26 cellular contexts compared by ENCODE assay signal in the genomic region with DNA sequence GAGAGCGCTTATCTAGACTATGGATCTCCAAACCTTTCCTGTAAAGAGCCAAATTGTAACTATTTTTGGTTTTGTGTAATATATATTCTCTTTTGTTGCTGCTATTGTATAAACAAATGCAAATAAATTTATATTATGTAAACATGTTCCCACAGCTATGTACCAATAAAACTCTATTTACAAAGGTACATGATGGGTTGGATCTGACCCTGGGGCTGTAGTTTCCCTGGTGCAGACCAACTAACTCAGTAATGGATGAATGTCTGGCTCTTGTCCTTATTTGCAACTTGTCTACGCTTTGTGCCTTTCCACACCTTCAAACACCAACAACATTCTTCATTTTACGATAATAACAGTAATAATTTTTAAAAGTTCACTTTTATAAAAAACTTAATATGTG.
"Had no signal": no experiment of that assay in that cellular context is flagged by ENCODE, and none has a peak within 500 bp of the region (broad histone marks: within the 10 kb centered on the region; RNA-seq: fewer than 3 reads in every experiment).

No MANE protein-coding gene starts in this region.

- H3K4me3 ChIP-seq: stomach, suprapubic skin, testis, thoracic aorta, thyroid gland, tibial artery, tibial nerve, transverse colon, upper lobe of left lung, upper lobe of right lung, uterus, vagina had no signal

- DNase-seq: stimulated activated CD4-positive, alpha-beta T cell treated with anti-CD3 and anti-CD28 coated beads, Interleukin-2, amount 100 ng/mL, for 48 hours; stimulated activated CD4-positive, alpha-beta T cell treated with anti-CD3 and anti-CD28 coated beads, Interleukin-4, amount 100 ng/mL, for 1 hour; stimulated activated CD4-positive, alpha-beta T cell treated with anti-CD3 and anti-CD28 coated beads, Interleukin-4, amount 100 ng/mL, for 24 hours; stimulated activated CD4-positive, alpha-beta T cell treated with anti-CD3 and anti-CD28 coated beads, Interleukin-4, amount 100 ng/mL, for 4 hours; stimulated activated CD8-positive, alpha-beta memory T cell treated with anti-CD3 and anti-CD28 coated beads, Interleukin-4, amount 100 ng/mL, for 48 hours; stimulated activated naive B cell treated with anti-CD40 and anti-IgM and Interleukin-4, amounts not matched to agents 10 μg/mL and 1 μg/mL and 100 μg/mL, for 72 hours; stimulated activated naive CD4-positive, alpha-beta T cell; stimulated activated naive CD4-positive, alpha-beta T cell treated with Interleukin-2 at 50 U/mL for 16 hours; stimulated activated naive CD8-positive, alpha-beta T cell treated with anti-CD3 and anti-CD28 coated beads, Interleukin-15, amount 100 ng/mL, for 72 hours; stimulated activated naive CD8-positive, alpha-beta T cell treated with anti-CD3 and anti-CD28 coated beads, Interleukin-15, Interleukin-2, amounts not matched to agents 100 U/mL and 50 U/mL, for 24 hours; stomach; substantia nigra; testis; thyroid gland; tibial artery; transverse colon; trophoblast cell; upper lobe of left lung; upper lobe of right lung; uterus had no signal

- ATAC-seq: stimulated activated effector memory CD8-positive, alpha-beta T cell treated with anti-CD3 and anti-CD28 coated beads, Interleukin-12 subunit alpha, Interleukin-12 subunit beta, amount 100 ng/mL, for 72 hours; stimulated activated memory B cell treated with anti-CD40 and anti-IgM and Interleukin-4, amounts not matched to agents 10 μg/mL and 1 μg/mL and 100 μg/mL, for 72 hours; stimulated activated naive B cell treated with anti-CD40 and anti-IgM and Interleukin-4, amounts not matched to agents 10 μg/mL and 1 μg/mL and 100 μg/mL, for 72 hours; stimulated activated naive CD8-positive, alpha-beta T cell treated with anti-CD3 and anti-CD28 coated beads, Interleukin-15, amount 100 ng/mL, for 72 hours; stimulated activated naive CD8-positive, alpha-beta T cell treated with anti-CD3 and anti-CD28 coated beads, Interleukin-15, Interleukin-2, amounts not matched to agents 100 U/mL and 50 U/mL, for 24 hours; upper lobe of right lung had no signal

- H3K27ac ChIP-seq: stomach, suprapubic skin, testis, thoracic aorta, thyroid gland, tibial artery, tibial nerve, transverse colon, upper lobe of left lung, upper lobe of right lung, uterus, vagina had no signal
